ENCODE assay signal across 8 cellular contexts in genomic region chr3:121749276-121750086, GRCh38. TPM values are rescaled to one million over a fixed set of nuclear protein-coding genes. Genes with fewer than 3 reads are reported as not detected.
A peak's percentile ranks its signal among the peaks of the same experiment; 100 is the strongest.
DNase-seq lines count a peak whose midpoint lies in the region; ATAC-seq and TF ChIP-seq lines count a peak whose summit lies in the region.

GOLGB1 (minus strand) TSS chr3:121749741; CDS start chr3:121730971, 18,770 bp downstream.

- ATAC-seq in HG02870 (IDR thresholded peaks at IDR 0.05; ENCODE audit: unreplicated experiment): peak; percentile 93
- peak; percentile 94 to 98 (median 96) for ATAC-seq in T-cell (replicated peaks in 1 of 4)
- ATAC-seq in left cardiac atrium: peak; percentile 98 to 99
- peak; percentile 98 for ATAC-seq in upper lobe of right lung

- H3K27ac ChIP-seq in upper lobe of right lung: peak within 1 kb of the TSS; percentile 99

- in situ Hi-C loops in GM13977 (cut with MboI; ENCODE audit: low pct_unique_long_range_greater_than_20kb, low sequenced_read_pairs, unreplicated experiment): no loop called here

- peak within 1 kb of the TSS; percentile 85 for H3K4me3 ChIP-seq in upper lobe of right lung

- H3K4me1 ChIP-seq in upper lobe of right lung: peaks cover 23% of the 10 kb centered on the region

- peaks cover 10 to 12% of the 10 kb centered on the region in 2 donors for H3K27me3 Mint-ChIP-seq in T-cell

- H3K4me1 Mint-ChIP-seq in T-cell: peaks cover 5 to 15% (median 8%) of the 10 kb centered on the region in 3 donors

- H3K36me3 ChIP-seq in upper lobe of right lung: no peaks in the 10 kb centered on the region

- no peaks in the 10 kb centered on the region for H3K27me3 ChIP-seq in upper lobe of right lung

- TF ChIP-seq CTCF in GM13977 (IDR thresholded peaks at IDR 0.05; ENCODE audit: extremely low read depth, insufficient read depth, missing control alignments) (no peak), upper lobe of right lung (IDR thresholded peaks at IDR 0.05) (no peak)

- POLR2A ChIA-PET in T-cell (lab: Charles Lee): interaction anchor here (1.5 to 2.8 kb wide), 4 partner anchors 31 to 89 kb away, joined by 4 to 15 read pairs (median 6); partner anchors contain the start of genes HCLS1 (in 2 of the 2), EAF2 (in 1 of the 2) and IQCB1 (in 1 of the 2)

- CTCF ChIA-PET in T-cell (lab: Charles Lee): interaction anchor here in 1 of 2 donors (1.1 to 1.3 kb wide), 2 partner anchors 203 to 635 kb away, joined by 3 to 8 read pairs; partner anchors contain the start of gene FAM162A

- no peaks in the 10 kb centered on the region for H3K9me3 Mint-ChIP-seq in T-cell

- H3K4me3 Mint-ChIP-seq in T-cell: peak within 1 kb of the TSS in 2 of 3 donors; percentile 22 to 54

- no peak within 1 kb of the TSS for H3K27ac Mint-ChIP-seq in T-cell

- no peaks in the 10 kb centered on the region for H3K9me3 ChIP-seq in upper lobe of right lung

- intact Hi-C loops in left cardiac atrium (cut with DNase I): no loop called here
- intact Hi-C loops in posterior vena cava (cut with DNase I): no loop called here
- intact Hi-C loops in upper lobe of right lung (cut with DNase I): no loop called here

- DNase-seq in GM13977 (ENCODE audit: low spot score) (peak; percentile 94), NCI-H146 (lab: John Stamatoyannopoulos, UW) (peak; percentile 100), T-cell (peak; percentile 77 to 98 (median 92)), amniotic epithelial cell (ENCODE audit: low read depth) (peak; percentile 100), left cardiac atrium (peak; percentile 94), posterior vena cava (ENCODE audit: low spot score) (peak; percentile 98), upper lobe of right lung (peak; percentile 95)

- no peaks in the 10 kb centered on the region for H3K36me3 Mint-ChIP-seq in T-cell

RNA-seq across cellular contexts. Expression of gene GOLGB1, which starts in this region (rescaled TPM):
- total RNA-seq in T-cell (10 to 100 TPM; 33.5 to 47.0 (median 40.1) TPM), left cardiac atrium (10 to 100 TPM; 48.1 to 52.3 TPM), posterior vena cava (10 to 100 TPM; 58.3 to 64.2 TPM), upper lobe of right lung (57.0 TPM)

Comparison
In these comparisons a context has a peak if more than half of its experiments do, and no peak if none do; other contexts are left out.
1. Peak in every context shown above with its lines: DNase-seq, ATAC-seq, H3K4me3 ChIP-seq and H3K27ac ChIP-seq.